ENCODE assay signal across 1 cellular context in genomic region chr10:129513312-129513711, GRCh38.
TF ChIP-seq lines count a peak whose summit lies in the region.

No MANE protein-coding gene starts in this region.

TF ChIP-seq in WTC11, 78 proteins besides CTCF, POLR2A, EP300 and RAD21 (continued from another document):
- no peak for TF ChIP-seq AFF4 (CRISPR knock-in tag; IDR thresholded peaks at IDR 0.05; ENCODE audit: borderline replicate concordance)
- no peak for TF ChIP-seq ATF6 (CRISPR knock-in tag; IDR thresholded peaks at IDR 0.05)
- TF ChIP-seq SOX15 (CRISPR knock-in tag; IDR thresholded peaks at IDR 0.05) = no peak
TF ChIP-seq in WTC11: peak in this region for 0.
